Comparison of ENCODE assay signal across 13 cellular contexts in the genomic region with DNA sequence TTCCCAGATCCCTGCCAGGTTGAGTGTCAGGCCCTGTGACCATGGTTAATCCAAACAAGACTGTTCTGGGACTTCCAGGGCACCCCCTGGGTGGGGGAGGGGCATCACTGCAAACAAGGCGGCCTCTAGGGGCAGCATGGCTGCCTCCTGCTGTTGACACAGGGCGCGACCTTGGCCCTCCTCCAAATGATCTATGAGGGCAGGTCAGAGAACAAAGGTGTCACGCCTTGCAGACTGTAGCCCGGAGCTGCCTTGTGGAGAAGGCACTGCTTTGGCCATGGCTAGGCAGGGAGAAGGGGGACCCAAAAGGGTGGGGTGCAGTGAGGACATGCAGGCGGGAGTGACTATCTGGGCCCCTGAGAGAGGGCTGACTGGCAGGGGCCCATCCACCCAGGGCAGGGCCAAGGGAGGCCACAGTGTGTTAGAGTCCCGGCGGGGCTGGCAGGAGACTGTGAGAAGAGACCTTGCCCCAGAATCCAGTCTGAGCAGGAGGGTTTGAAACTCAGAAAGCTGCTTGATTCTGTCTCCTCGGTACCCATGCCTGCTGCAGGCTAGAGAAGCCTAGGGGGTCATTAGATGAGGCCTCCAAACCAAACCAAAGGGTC. TPM values are rescaled to one million over a fixed set of nuclear protein-coding genes. Genes with fewer than 3 reads are reported as not detected.
A peak's percentile ranks its signal among the peaks of the same experiment; 100 is the strongest.
DNase-seq lines count a peak whose midpoint lies in the region; ATAC-seq and TF ChIP-seq lines count a peak whose summit lies in the region.
"Had no signal": no experiment of that assay in that cellular context is flagged by ENCODE, and none has a peak within 500 bp of the region (broad histone marks: within the 10 kb centered on the region; RNA-seq: fewer than 3 reads in every experiment).

No MANE protein-coding gene starts in this region.

- intact Hi-C loops in activated CD4-positive, alpha-beta T cell treated with anti-CD3 and anti-CD28 coated beads for 36 hours (cut with DNase I, micrococcal nuclease), result no loop called here

- no peaks in the 10 kb centered on the region for H3K36me3 ChIP-seq in MG63
- H3K36me3 ChIP-seq: heart right ventricle had no signal

- ATAC-seq in activated CD4-positive, alpha-beta T cell treated with anti-CD3 and anti-CD28 coated beads for 36 hours, result no peak
- ATAC-seq in GM21423 (IDR thresholded peaks at IDR 0.05; ENCODE audit: unreplicated experiment), result no peak
- ATAC-seq: naive thymus-derived CD4-positive, alpha-beta T cell had no signal

- H3K4me3 ChIP-seq in MG63 (no peak overlapping the region), retinal pigment epithelial cell (ENCODE audit: low read length) (no peak overlapping the region)
- H3K4me3 ChIP-seq: heart right ventricle had no signal

- H3K27me3 ChIP-seq in MG63, result no peaks in the 10 kb centered on the region
- H3K27me3 ChIP-seq: heart right ventricle had no signal

- no peaks in the 10 kb centered on the region for H3K9me3 ChIP-seq in MG63
- H3K9me3 ChIP-seq: heart right ventricle had no signal

- CTCF ChIA-PET in activated CD4-positive, alpha-beta T cell treated with anti-CD3 and anti-CD28 coated beads for 36 hours (lab: Charles Lee), result no interaction called here

- POLR2A ChIA-PET in activated CD4-positive, alpha-beta T cell treated with anti-CD3 and anti-CD28 coated beads for 36 hours (lab: Charles Lee), result no interaction called here

- H3K27ac Mint-ChIP-seq in activated CD4-positive, alpha-beta T cell treated with anti-CD3 and anti-CD28 coated beads for 36 hours, result no peak overlapping the region
- H3K27ac Mint-ChIP-seq in chondrocyte (ENCODE audit: unreplicated experiment), result no peak overlapping the region
- H3K27ac Mint-ChIP-seq: HFFc6; naive thymus-derived CD4-positive, alpha-beta T cell had no signal

- H3K4me1 Mint-ChIP-seq in activated CD4-positive, alpha-beta T cell treated with anti-CD3 and anti-CD28 coated beads for 36 hours, result no peaks in the 10 kb centered on the region
- H3K4me1 Mint-ChIP-seq in chondrocyte (ENCODE audit: low read depth), result no peaks in the 10 kb centered on the region
- H3K4me1 Mint-ChIP-seq: naive thymus-derived CD4-positive, alpha-beta T cell had no signal

- no peak overlapping the region for H3K4me3 Mint-ChIP-seq in activated CD4-positive, alpha-beta T cell treated with anti-CD3 and anti-CD28 coated beads for 36 hours
- H3K4me3 Mint-ChIP-seq in chondrocyte (ENCODE audit: unreplicated experiment), result no peak overlapping the region
- H3K4me3 Mint-ChIP-seq: HFFc6; naive thymus-derived CD4-positive, alpha-beta T cell had no signal

- H3K27me3 Mint-ChIP-seq in activated CD4-positive, alpha-beta T cell treated with anti-CD3 and anti-CD28 coated beads for 36 hours, result no peaks in the 10 kb centered on the region
- peaks cover 9% of the 10 kb centered on the region for H3K27me3 Mint-ChIP-seq in chondrocyte (ENCODE audit: low read depth)
- H3K27me3 Mint-ChIP-seq: naive thymus-derived CD4-positive, alpha-beta T cell had no signal

- no peaks in the 10 kb centered on the region for H3K36me3 Mint-ChIP-seq in activated CD4-positive, alpha-beta T cell treated with anti-CD3 and anti-CD28 coated beads for 36 hours (ENCODE audit: low read depth)
- H3K36me3 Mint-ChIP-seq in chondrocyte (ENCODE audit: low read depth), result no peaks in the 10 kb centered on the region
- H3K36me3 Mint-ChIP-seq: naive thymus-derived CD4-positive, alpha-beta T cell had no signal

- TF ChIP-seq CTCF in chondrocyte (IDR thresholded peaks at IDR 0.05), result no peak
- peak; percentile 31 for TF ChIP-seq CTCF in retinal pigment epithelial cell (conservative IDR thresholded peaks at IDR 0.05; ENCODE audit: low read depth, low read length)

- H3K9me3 Mint-ChIP-seq in activated CD4-positive, alpha-beta T cell treated with anti-CD3 and anti-CD28 coated beads for 36 hours (ENCODE audit: low read depth), result no peaks in the 10 kb centered on the region
- no peaks in the 10 kb centered on the region for H3K9me3 Mint-ChIP-seq in chondrocyte (ENCODE audit: low read depth)
- H3K9me3 Mint-ChIP-seq: HFFc6; naive thymus-derived CD4-positive, alpha-beta T cell had no signal

- peak; percentile 39 for DNase-seq in activated CD4-positive, alpha-beta T cell treated with anti-CD3 and anti-CD28 coated beads for 36 hours
- DNase-seq in activated CD4-positive, alpha-beta T cell treated with anti-CD3 and anti-CD28 coated beads for 1 hour, result no peak
- DNase-seq in MG63 (peak; percentile 6), chondrocyte (ENCODE audit: low spot score) (peak; percentile 78), retinal pigment epithelial cell (ENCODE audit: low read depth) (no peak), SHP77 (lab: John Stamatoyannopoulos, UW) (no peak)
- no peak for DNase-seq in stimulated activated naive CD4-positive, alpha-beta T cell (lab: John Stamatoyannopoulos, UW)
- DNase-seq: activated CD8-positive, alpha-beta memory T cell treated with anti-CD3 and anti-CD28 coated beads, Interleukin-2, amount 50 U/mL, for 48 hours; cerebellar nuclear complex; heart right ventricle; naive thymus-derived CD4-positive, alpha-beta T cell had no signal

RNA-seq across cellular contexts. Expression of gene KCNC1, which starts 35.6 kb away (rescaled TPM):
- not detected for total RNA-seq in activated CD4-positive, alpha-beta T cell treated with anti-CD3 and anti-CD28 coated beads for 36 hours
- not detected in 2 replicates for total RNA-seq in MG63 (2014; rRNA removed; shearing (Covaris generic); ENCODE audit: low replicate concordance)
- 0.07 to 0.20 TPM in 2 of 3 replicates, not detected in the other for total RNA-seq in chondrocyte
- total RNA-seq: HFFc6; naive thymus-derived CD4-positive, alpha-beta T cell had no signal

RNA-seq across cellular contexts. Expression of gene MYOD1, which starts 50.8 kb away (rescaled TPM):
- not detected for total RNA-seq in activated CD4-positive, alpha-beta T cell treated with anti-CD3 and anti-CD28 coated beads for 36 hours
- total RNA-seq in MG63 (2014; rRNA removed; shearing (Covaris generic); ENCODE audit: low replicate concordance), result not detected in 2 replicates
- not detected in 3 replicates for total RNA-seq in chondrocyte
- total RNA-seq: HFFc6; naive thymus-derived CD4-positive, alpha-beta T cell had no signal

Comparison
In these comparisons a context has a peak if more than half of its experiments do, and no peak if none do; other contexts are left out.
1. DNase-seq: peak in activated CD4-positive, alpha-beta T cell treated with anti-CD3 and anti-CD28 coated beads for 36 hours (single experiment), MG63 (single experiment) and chondrocyte (single experiment); none in activated CD4-positive, alpha-beta T cell treated with anti-CD3 and anti-CD28 coated beads for 1 hour (single experiment), retinal pigment epithelial cell (single experiment), SHP77 (0 of 2) and stimulated activated naive CD4-positive, alpha-beta T cell (0 of 6).